ENCODE assay signal across 1 cellular context in genomic region chr6:30322527-30323501, GRCh38.
A peak's percentile ranks its signal among the peaks of the same experiment; 100 is the strongest.
TF ChIP-seq lines count a peak whose summit lies in the region.

No MANE protein-coding gene starts in this region.

TF ChIP-seq in K562, 482 proteins besides CTCF, POLR2A, EP300 and RAD21 (continued from another document and continues in another):
- TF ChIP-seq MLLT1 (IDR thresholded peaks at IDR 0.05) (peak in 1 of 2 experiments; percentile 70; a peak in 2 of 4 replicates), RCOR1 (IDR thresholded peaks at IDR 0.05; ENCODE audit: borderline replicate concordance in 1 of 2, low read depth in 2 of 2, low read length in 2 of 2) (no peak; a peak in 1 of 4 replicates), HDAC1 (IDR thresholded peaks at IDR 0.05) (peak in 1 of 2 experiments; percentile 41; a peak in 1 of 4 replicates), HES1 (IDR thresholded peaks at IDR 0.05; ENCODE audit: low read depth) (no peak), ZHX1 (conservative IDR thresholded peaks at IDR 0.05; ENCODE audit: low read length) (no peak), ZNF217 (CRISPR knock-in tag; IDR thresholded peaks at IDR 0.05) (no peak), ELF4 (CRISPR knock-in tag; IDR thresholded peaks at IDR 0.05) (no peak), ZFP36 (IDR thresholded peaks at IDR 0.05; ENCODE audit: low read depth, low read length, partially characterized antibody) (no peak), ZNF830 (CRISPR knock-in tag; IDR thresholded peaks at IDR 0.05) (no peak), BMI1 (IDR thresholded peaks at IDR 0.05; ENCODE audit: low read length) (no peak), TBL1XR1 (IDR thresholded peaks at IDR 0.05; ENCODE audit: low read length in 2 of 2) (0 out of 4 replicates have a peak, but pooled peaks of 1 of the 2 experiments have one; percentile 34), ZNF780A (CRISPR knock-in tag; IDR thresholded peaks at IDR 0.05) (no peak), PTRF (tag; IDR thresholded peaks at IDR 0.05) (peak; percentile 64; the same call in 1 of the 2 replicates), ZBTB17 (CRISPR knock-in tag; IDR thresholded peaks at IDR 0.05) (no peak), BCLAF1 (IDR thresholded peaks at IDR 0.05; ENCODE audit: borderline replicate concordance in 1 of 2, control insufficient read depth in 1 of 2, low read depth in 2 of 2, low read length in 1 of 2) (no peak), PHF8 (IDR thresholded peaks at IDR 0.05; ENCODE audit: borderline replicate concordance, low read length) (no peak), THRB (CRISPR knock-in tag; conservative IDR thresholded peaks at IDR 0.05) (no peak), NR2C2 (CRISPR knock-in tag; IDR thresholded peaks at IDR 0.05) (no peak), NR2C2 (tag; IDR thresholded peaks at IDR 0.05) (no peak), XRCC4 (IDR thresholded peaks at IDR 0.05; ENCODE audit: extremely low read depth, insufficient read depth, insufficient read length) (no peak), ZBTB5 (IDR thresholded peaks at IDR 0.05) (peak; percentile 86), SMAD4 (CRISPR knock-in tag; conservative IDR thresholded peaks at IDR 0.05) (peak; percentile 83), ZNF740 (CRISPR knock-in tag; IDR thresholded peaks at IDR 0.05) (no peak), ZNF740 (tag; IDR thresholded peaks at IDR 0.05) (0 out of 4 replicates have a peak, but pooled peaks of 1 of the 2 experiments have one; percentile 76), SMARCA4 (IDR thresholded peaks at IDR 0.05) (0 out of 2 replicates have a peak, but pooled peaks have one; percentile 22), ZNF318 (IDR thresholded peaks at IDR 0.05; ENCODE audit: borderline replicate concordance in 1 of 2, low read depth in 1 of 2) (no peak), RFX1 (IDR thresholded peaks at IDR 0.05) (no peak), LEF1 (IDR thresholded peaks at IDR 0.05) (no peak), ZNF668 (CRISPR knock-in tag; IDR thresholded peaks at IDR 0.05) (0 out of 2 replicates have a peak, but pooled peaks have one; percentile 13), TRIM25 (IDR thresholded peaks at IDR 0.05; ENCODE audit: borderline replicate concordance) (no peak), ZNF449 (CRISPR knock-in tag; IDR thresholded peaks at IDR 0.05) (no peak)
